In genomic region chr3:129312671-129313414, GRCh38 we compare ENCODE assay signal across 8 cellular contexts. TPM values are rescaled to one million over a fixed set of nuclear protein-coding genes. Genes with fewer than 3 reads are reported as not detected.
DNase-seq lines count a peak whose midpoint lies in the region; ATAC-seq, FAIRE-seq and TF ChIP-seq lines count a peak whose summit lies in the region.

No MANE protein-coding gene starts in this region.

- H3K4me1 Mint-ChIP-seq in CD4-positive, alpha-beta memory T cell, result peaks cover 16 to 41% (median 23%) of the 10 kb centered on the region in 4 donors

- peaks cover 37% of the 10 kb centered on the region for H3K4me1 ChIP-seq in CD4-positive, alpha-beta memory T cell (ENCODE audit: insufficient read depth, low read length)
- peaks cover 83% of the 10 kb centered on the region for H3K4me1 ChIP-seq in KMS-11 (ENCODE audit: low read depth, poor library complexity, severe bottlenecking)
- peaks cover 18 to 35% of the 10 kb centered on the region in 2 experiments; a peak in 4 of 5 replicates for H3K4me1 ChIP-seq in K562 (replicated peaks in 1 of 2; ENCODE audit: control insufficient read depth in 2 of 2, insufficient read depth in 2 of 2, low read length in 2 of 2)

- ATAC-seq in K562, result peak; percentile 9
- no peak for ATAC-seq in HG03432 (IDR thresholded peaks at IDR 0.05; ENCODE audit: unreplicated experiment)
- ATAC-seq in GM21576 (IDR thresholded peaks at IDR 0.05; ENCODE audit: unreplicated experiment), result no peak
- ATAC-seq in HG02678 (IDR thresholded peaks at IDR 0.05; ENCODE audit: unreplicated experiment), result no peak

- H3K27me3 ChIP-seq in CD4-positive, alpha-beta memory T cell (ENCODE audit: insufficient read depth, low read length), result no peaks in the 10 kb centered on the region
- H3K27me3 ChIP-seq in KMS-11 (ENCODE audit: insufficient read depth, low read depth) (no peaks in the 10 kb centered on the region), K562 (ENCODE audit: control insufficient read depth in 2 of 2, insufficient read depth in 2 of 2, low read length in 2 of 2) (no peaks in the 10 kb centered on the region), neural cell (ENCODE audit: insufficient read depth, low read depth, low read length) (no peaks in the 10 kb centered on the region)

- H3K9me3 ChIP-seq in CD4-positive, alpha-beta memory T cell (ENCODE audit: control insufficient read depth in 1 of 2, low read length in 2 of 2), result no peaks in the 10 kb centered on the region
- H3K9me3 ChIP-seq in K562 (replicated peaks; ENCODE audit: control insufficient read depth, insufficient read depth, low read depth, low read length) (no peaks in the 10 kb centered on the region), neural cell (ENCODE audit: low read length) (no peaks in the 10 kb centered on the region)

- POLR2A ChIA-PET in CD4-positive, alpha-beta memory T cell (lab: Charles Lee; ENCODE audit: partially characterized antibody), result interaction anchor here (0.8 to 9.8 kb wide), 17 partner anchors 8 to 695 kb away, joined by 3 to 315 read pairs (median 5); partner anchors contain the start of genes COPG1, HMCES, IFT122 and MBD4
- POLR2A ChIA-PET in K562 (lab: Yijun Ruan, JAX), result interaction anchor here (0.7 to 2.3 kb wide), 4 partner anchors 8 to 206 kb away, joined by 3 to 10 read pairs (median 4); no protein-coding TSS in a partner anchor

- TF ChIP-seq EP300 in K562 (IDR thresholded peaks at IDR 0.05; ENCODE audit: low read length) (no peak), neural cell (conservative IDR thresholded peaks at IDR 0.05; ENCODE audit: poor library complexity, severe bottlenecking) (no peak)

- TF ChIP-seq POLR2A in K562 (conservative IDR thresholded peaks at IDR 0.05), result no peak

- no peaks in the 10 kb centered on the region for H3K9me1 ChIP-seq in K562 (ENCODE audit: control insufficient read depth, insufficient read depth, low read length)

- intact Hi-C loops in CD4-positive, alpha-beta memory T cell (cut with micrococcal nuclease), result no loop called here
- intact Hi-C loops in K562 (cut with micrococcal nuclease), result no loop called here

- no peaks in the 10 kb centered on the region for H3K36me3 ChIP-seq in CD4-positive, alpha-beta memory T cell (ENCODE audit: insufficient read depth, low read length)
- H3K36me3 ChIP-seq in KMS-11 (ENCODE audit: insufficient read depth) (no peaks in the 10 kb centered on the region), K562 (ENCODE audit: control insufficient read depth, insufficient read depth, low read length) (no peaks in the 10 kb centered on the region), neural cell (ENCODE audit: insufficient read depth, low read length) (no peaks in the 10 kb centered on the region)

- no peaks in the 10 kb centered on the region for H3K79me2 ChIP-seq in KMS-11 (ENCODE audit: insufficient read depth, low read depth)
- H3K79me2 ChIP-seq in K562 (ENCODE audit: control insufficient read depth, insufficient read depth, low read length), result peaks cover 17% of the 10 kb centered on the region
- H3K79me2 ChIP-seq in neural cell (replicated peaks; ENCODE audit: insufficient read depth, low read length), result peaks cover 31% of the 10 kb centered on the region

- BruUV-seq in K562 (replicated peaks; lab: Mats Ljungman, UMichigan), result no TSS peak

- CTCF ChIA-PET in CD4-positive, alpha-beta memory T cell (lab: Charles Lee; ENCODE audit: partially characterized antibody), result interaction anchor here (0.9 to 2.0 kb wide), 4 partner anchors 17 to 343 kb away, joined by 3 to 5 read pairs (median 4); partner anchors contain the start of gene HMCES
- CTCF ChIA-PET in K562 (lab: Yijun Ruan, JAX; ENCODE audit: low intra/inter-chr PET ratio), result no interaction called here

- H3K9me2 ChIP-seq in neural cell (ENCODE audit: insufficient read depth, low read length), result no peaks in the 10 kb centered on the region

- peak overlapping the region; percentile 57 for H3K27ac ChIP-seq in CD4-positive, alpha-beta memory T cell (ENCODE audit: low read depth, low read length)
- no peak overlapping the region; the same call in 1 of the 2 replicates for H3K27ac ChIP-seq in KMS-11
- H3K27ac ChIP-seq in K562 (ENCODE audit: extremely low read depth, low read depth, low read length), result peak overlapping the region; percentile 22; the same call in 1 of the 3 replicates
- H3K27ac ChIP-seq in neural cell (ENCODE audit: low read length), result no peak overlapping the region

- H3K9ac ChIP-seq in KMS-11 (no peak overlapping the region), K562 (ENCODE audit: insufficient read depth in 1 of 2, low read depth in 2 of 2, low read length in 2 of 2) (peak overlapping the region in 1 of 2 experiments; percentile 100; a peak in 1 of 4 replicates), neural cell (ENCODE audit: low read length) (no peak overlapping the region)

- DNase-seq in CD4-positive, alpha-beta memory T cell, result no peak
- DNase-seq in K562 (ENCODE audit: extremely low read depth in 1 of 4, low spot score in 3 of 4) (peak in 2 of 4 experiments; percentile 25 to 41), NK-92 (lab: John Stamatoyannopoulos, UW; ENCODE audit: unreplicated experiment) (no peak)

- H3K4me3 ChIP-seq in CD4-positive, alpha-beta memory T cell (ENCODE audit: low read length in 2 of 2), result no peak overlapping the region
- no peak overlapping the region for H3K4me3 ChIP-seq in KMS-11 (IDR thresholded peaks at IDR 0.05; ENCODE audit: insufficient read depth, low read depth, low read length)
- H3K4me3 ChIP-seq in K562, result no peak overlapping the region
- H3K4me3 ChIP-seq in neural cell (ENCODE audit: low read length), result peak overlapping the region; percentile 96

- H2AFZ ChIP-seq in KMS-11 (ENCODE audit: low read depth), result no peak overlapping the region
- H2AFZ ChIP-seq in K562 (ENCODE audit: low read depth, low read length), result no peak overlapping the region
- H2AFZ ChIP-seq in neural cell (ENCODE audit: low read depth, low read length), result no peak overlapping the region

- H4K20me1 ChIP-seq in KMS-11 (ENCODE audit: insufficient read depth) (no peaks in the 10 kb centered on the region), K562 (replicated peaks; ENCODE audit: control insufficient read depth, insufficient read depth, low read length) (peaks cover 5% of the 10 kb centered on the region; the same call in 1 of the 2 replicates), neural cell (ENCODE audit: insufficient read depth) (no peaks in the 10 kb centered on the region)

- H3K4me3 Mint-ChIP-seq in CD4-positive, alpha-beta memory T cell, result peak overlapping the region; percentile 44 to 97 (median 87)

- no peaks in the 10 kb centered on the region for H3K27me3 Mint-ChIP-seq in CD4-positive, alpha-beta memory T cell

- H3K4me2 ChIP-seq in KMS-11 (peak overlapping the region; percentile 97; the same call in 1 of the 2 replicates), K562 (ENCODE audit: insufficient read depth, low read length) (no peak overlapping the region), neural cell (ENCODE audit: low read length) (no peak overlapping the region)

- TF ChIP-seq RAD21 in K562 (CRISPR knock-in tag; conservative IDR thresholded peaks at IDR 0.05 in 1 of 2, IDR thresholded peaks at IDR 0.05 in 1 of 2), result no peak
- no peak for TF ChIP-seq RAD21 in neural cell (conservative IDR thresholded peaks at IDR 0.05)

- H3K9me3 Mint-ChIP-seq in CD4-positive, alpha-beta memory T cell, result peaks cover 0 to 2% (median 0%) of the 10 kb centered on the region in 8 donors

- in situ Hi-C loops in K562 (cut with MboI), result no loop called here

- FAIRE-seq in K562 (lab: Jason Lieb, UNC), result no peak

- peaks cover 0 to 4% of the 10 kb centered on the region in 2 donors for H3K36me3 Mint-ChIP-seq in CD4-positive, alpha-beta memory T cell

- H3F3A ChIP-seq in neural cell (ENCODE audit: insufficient read depth, low read length, poor library complexity, severe bottlenecking), result peaks cover 4% of the 10 kb centered on the region

- TF ChIP-seq CTCF in KMS-11 (conservative IDR thresholded peaks at IDR 0.05; ENCODE audit: low read depth, low read length) (no peak), K562 (IDR thresholded peaks at IDR 0.05 in 2 of 3, conservative IDR thresholded peaks at IDR 0.05 in 1 of 3; ENCODE audit: insufficient read depth in 2 of 3, low read depth in 1 of 3, low read length in 3 of 3) (no peak), neural cell (IDR thresholded peaks at IDR 0.05; ENCODE audit: poor library complexity, severe bottlenecking) (no peak)

- H3K27ac Mint-ChIP-seq in CD4-positive, alpha-beta memory T cell, result peak overlapping the region; percentile 17 to 93 (median 70)

TF ChIP-seq in K562, 482 proteins besides CTCF, POLR2A, EP300 and RAD21 (continues in another document):
- no peak for TF ChIP-seq CAMTA2 (CRISPR knock-in tag; conservative IDR thresholded peaks at IDR 0.05)

TF ChIP-seq in neural cell, 6 proteins besides CTCF, POLR2A, EP300 and RAD21 (continues in another document):
- TF ChIP-seq EZH2 (IDR thresholded peaks at IDR 0.05; ENCODE audit: borderline replicate concordance, insufficient read depth, low read length, poor library complexity, severe bottlenecking) (no peak), SMC3 (conservative IDR thresholded peaks at IDR 0.05; ENCODE audit: poor library complexity) (no peak)

RNA-seq across cellular contexts. Expression of gene HMCES, which starts 34.2 kb away (rescaled TPM):
- 10 to 100 TPM; 50.1 to 52.5 TPM for total RNA-seq in CD4-positive, alpha-beta memory T cell
- 100 to 1,000 TPM in 1 of 2 donors, 10 to 100 TPM in 1; 100.0 to 100 TPM for polyA plus RNA-seq in CD4-positive, alpha-beta memory T cell
- 5.1 and 8.1 TPM in 2 replicates for total RNA-seq in K562 (2011; cell fraction: chromatin; rRNA removed; ENCODE audit: low replicate concordance)
- total RNA-seq in K562 (2011; cell fraction: nucleolus; rRNA removed), result 6.2 and 9.0 TPM in 2 replicates
- total RNA-seq in K562 (2011; cell fraction: nucleoplasm; rRNA removed), result 5.4 and 7.0 TPM in 2 replicates
- total RNA-seq in K562 (2014; rRNA removed), result 23.5 and 36.1 TPM in 2 replicates
- 18.8 and 20.2 TPM in 2 replicates for total RNA-seq in K562 (2014; rRNA removed; fragmentation: Illumina TruSeq; extraction: Trizol)
- total RNA-seq in K562 (2015; rRNA removed; fragmentation: Illumina TruSeq; extraction: Trizol), result 18.1 and 20.6 TPM in 2 replicates
- total RNA-seq in K562 (2021), result 34.7 and 42.6 TPM in 2 replicates
- 21.7 and 24.8 TPM in 2 replicates for polyA plus RNA-seq in K562 (2011; rRNA removed)
- 15.4 and 17.0 TPM in 2 replicates for polyA plus RNA-seq in K562 (2011; cell fraction: cytosol; rRNA removed)
- polyA plus RNA-seq in K562 (2011; cell fraction: nucleus; rRNA removed), result 12.7 and 14.4 TPM in 2 replicates
- polyA plus RNA-seq in K562 (2012), result 34.9 and 43.6 TPM in 2 replicates
- 45.3 and 46.9 TPM in 2 replicates for polyA plus RNA-seq in K562 (2014; fragmentation: Illumina TruSeq; extraction: Trizol)
- 10 to 100 TPM; 23.0 to 25.2 TPM for polyA plus RNA-seq in K562 (2014; fragmentation: Nextera tagmentation; extraction: Ambion mirVana)
- polyA plus RNA-seq in K562 (2014; rRNA removed), result 26.7 and 27.6 TPM in 2 replicates
- 14.1 and 16.4 TPM in 2 replicates for polyA minus RNA-seq in K562 (2011; rRNA and poly(A)+ RNA removed)
- 13.3 and 19.9 TPM in 2 replicates for polyA minus RNA-seq in K562 (2011; cell fraction: cytosol; rRNA and poly(A)+ RNA removed)
- polyA minus RNA-seq in K562 (2011; cell fraction: nucleus; rRNA and poly(A)+ RNA removed), result 4.2 and 6.3 TPM in 2 replicates
- polyA plus RNA-seq in neural cell, result 23.0 and 24.9 TPM in 2 replicates
- 24.5 and 28.0 TPM in 2 replicates for polyA minus RNA-seq in neural cell

Comparison
In these comparisons a context has a peak if more than half of its experiments do, and no peak if none do; other contexts are left out.
1. H3K27ac ChIP-seq: peak in CD4-positive, alpha-beta memory T cell (single experiment) and K562 (single experiment); none in KMS-11 (single experiment) and neural cell (single experiment).